ENCODE assay signal across 10 cellular contexts in genomic region chr12:85036736-85037135, GRCh38. TPM values are rescaled to one million over a fixed set of nuclear protein-coding genes. Genes with fewer than 3 reads are reported as not detected.
DNase-seq lines count a peak whose midpoint lies in the region; ATAC-seq and TF ChIP-seq lines count a peak whose summit lies in the region.
"Had no signal": no experiment of that assay in that cellular context is flagged by ENCODE, and none has a peak within 500 bp of the region (broad histone marks: within the 10 kb centered on the region; RNA-seq: fewer than 3 reads in every experiment).

No MANE protein-coding gene starts in this region.

- peaks cover 12% of the 10 kb centered on the region for H3K27me3 Mint-ChIP-seq in activated naive CD8-positive, alpha-beta T cell treated with anti-CD3 and anti-CD28 coated beads for 36 hours

- peak overlapping the region; percentile 80 for H3K4me3 Mint-ChIP-seq in activated naive CD8-positive, alpha-beta T cell treated with anti-CD3 and anti-CD28 coated beads for 36 hours

- no TSS peak for BruUV-seq in HCT116 (replicated peaks; lab: Mats Ljungman, UMichigan)

- H3K27ac ChIP-seq in ACC112 (ENCODE audit: low read depth, low read length) (0 out of 2 replicates have a peak overlapping the region, but pooled peaks have one; percentile 51), HCT116 (ENCODE audit: low read depth, low read length) (no peak overlapping the region), mesenchymal stem cell (ENCODE audit: low read length, poor library complexity, severe bottlenecking) (no peak overlapping the region)
- H3K27ac ChIP-seq: SJSA1 had no signal

- no peaks in the 10 kb centered on the region for H3K79me2 ChIP-seq in ACC112 (ENCODE audit: control insufficient read depth, insufficient read depth, low read length, unreplicated experiment)
- no peaks in the 10 kb centered on the region for H3K79me2 ChIP-seq in HCT116 (ENCODE audit: insufficient read depth, low read length)

- H4K91ac ChIP-seq in mesenchymal stem cell (ENCODE audit: low read length) = no peak overlapping the region

- H3K4me1 ChIP-seq in ACC112 (ENCODE audit: control insufficient read depth, insufficient read depth, low read length, unreplicated experiment) (no peaks in the 10 kb centered on the region), HCT116 (ENCODE audit: control insufficient read depth in 1 of 2, insufficient read depth in 2 of 2, low read length in 2 of 2) (no peaks in the 10 kb centered on the region), mesenchymal stem cell (ENCODE audit: control insufficient read depth, insufficient read depth, low read depth, low read length) (no peaks in the 10 kb centered on the region)
- H3K4me1 ChIP-seq: SJSA1 had no signal

- POLR2A ChIA-PET in HCT116 (lab: Charles Lee) = no interaction called here
- POLR2A ChIA-PET in GM10248 (lab: Yijun Ruan, JAX) = no interaction called here

- RAD21 ChIA-PET in HCT116 (lab: Charles Lee; ENCODE audit: low non-redundant PET in 1 of 2, low total read pairs in 2 of 2, uncharacterized antibody in 2 of 2, unreplicated experiment in 2 of 2) = no interaction called here

- H3K27me3 ChIP-seq in ACC112 (ENCODE audit: insufficient read depth, low read length) (no peaks in the 10 kb centered on the region), HCT116 (ENCODE audit: insufficient read depth, low read length) (no peaks in the 10 kb centered on the region), mesenchymal stem cell (ENCODE audit: control insufficient read depth in 1 of 2, insufficient read depth in 1 of 2, low read length in 2 of 2) (peaks cover 0 to 6% of the 10 kb centered on the region in 2 experiments)
- H3K27me3 ChIP-seq: SJSA1 had no signal

- no peak overlapping the region for H2BK12ac ChIP-seq in mesenchymal stem cell (ENCODE audit: low read length in 2 of 2)

- peaks cover 4% of the 10 kb centered on the region for H3K4me1 Mint-ChIP-seq in activated naive CD8-positive, alpha-beta T cell treated with anti-CD3 and anti-CD28 coated beads for 36 hours

- H3K4me3 ChIP-seq in ACC112 (ENCODE audit: low read depth, low read length) (peak overlapping the region; percentile 97), HCT116 (replicated peaks in 1 of 2; ENCODE audit: low read depth in 1 of 2, low read length in 2 of 2) (peak overlapping the region; percentile 58 to 59), mesenchymal stem cell (ENCODE audit: insufficient read depth in 1 of 2, low read depth in 1 of 2, low read length in 2 of 2) (peak overlapping the region in 1 of 2 experiments; percentile 92)

- H2BK15ac ChIP-seq in mesenchymal stem cell (ENCODE audit: low read depth, poor library complexity, severe bottlenecking) = no peak overlapping the region

- no peaks in the 10 kb centered on the region for H4K20me1 ChIP-seq in HCT116 (ENCODE audit: insufficient read depth)

- TF ChIP-seq CTCF in HCT116 (IDR thresholded peaks at IDR 0.05 in 2 of 3, conservative IDR thresholded peaks at IDR 0.05 in 1 of 3; ENCODE audit: borderline replicate concordance in 1 of 3, insufficient read depth in 1 of 3, low read depth in 2 of 3, low read length in 2 of 3) (no peak), GM10248 (IDR thresholded peaks at IDR 0.05; ENCODE audit: control extremely low read depth, extremely low read depth, low read depth, missing control alignments) (no peak)

- H3K4ac ChIP-seq in mesenchymal stem cell (ENCODE audit: low read depth in 1 of 2, low read length in 2 of 2) = no peak overlapping the region

- H3K9ac ChIP-seq in HCT116 (ENCODE audit: low read length) (no peak overlapping the region; the same call in 1 of the 2 replicates), mesenchymal stem cell (ENCODE audit: low read length) (peak overlapping the region; percentile 92)

- CTCF ChIA-PET in HCT116 (lab: Charles Lee) (no interaction called here), GM10248 (lab: Yijun Ruan, JAX) (interaction anchor here (1.2 to 2.8 kb wide), 4 partner anchors 15 to 162 kb away, joined by 4 to 13 read pairs (median 6); no protein-coding TSS in a partner anchor)

- no peaks in the 10 kb centered on the region for H3K79me1 ChIP-seq in mesenchymal stem cell (replicated peaks; ENCODE audit: low read length, poor library complexity, severe bottlenecking)

- no peaks in the 10 kb centered on the region for H3K9me3 ChIP-seq in HCT116 (ENCODE audit: control insufficient read depth in 1 of 2, insufficient read depth in 1 of 2, low read depth in 1 of 2, low read length in 2 of 2)
- H3K9me3 ChIP-seq in mesenchymal stem cell (ENCODE audit: control insufficient read depth, low read length) = no peaks in the 10 kb centered on the region
- H3K9me3 ChIP-seq: SJSA1 had no signal

- H3K18ac ChIP-seq in mesenchymal stem cell (ENCODE audit: low read depth in 1 of 2, low read length in 2 of 2) = no peak overlapping the region

- intact Hi-C loops in HCT116 (cut with micrococcal nuclease) = no loop called here

- no peaks in the 10 kb centered on the region for H3K9me2 ChIP-seq in HCT116 (ENCODE audit: insufficient read depth)

- no peak for TF ChIP-seq POLR2A in HCT116 (IDR thresholded peaks at IDR 0.05; ENCODE audit: borderline replicate concordance, extremely low read depth, insufficient read depth, insufficient read length)

- TF ChIP-seq RAD21 in HCT116 (IDR thresholded peaks at IDR 0.05; ENCODE audit: low read depth) = no peak

- no peak overlapping the region for H2AK5ac ChIP-seq in mesenchymal stem cell (ENCODE audit: low read length, severe bottlenecking)

- H3K27ac Mint-ChIP-seq in activated naive CD8-positive, alpha-beta T cell treated with anti-CD3 and anti-CD28 coated beads for 36 hours = no peak overlapping the region

- H4K8ac ChIP-seq in mesenchymal stem cell (ENCODE audit: low read length) = no peak overlapping the region

- H3K36me3 ChIP-seq in ACC112 (ENCODE audit: insufficient read depth, low read length) (no peaks in the 10 kb centered on the region), HCT116 (ENCODE audit: control insufficient read depth in 1 of 2, insufficient read depth in 2 of 2, low read length in 2 of 2) (no peaks in the 10 kb centered on the region), mesenchymal stem cell (ENCODE audit: control insufficient read depth in 1 of 2, insufficient read depth in 2 of 2, low read depth in 1 of 2, low read length in 2 of 2) (no peaks in the 10 kb centered on the region)
- H3K36me3 ChIP-seq: SJSA1 had no signal

- H2AFZ ChIP-seq in ACC112 (ENCODE audit: low read length, unreplicated experiment) (no peak overlapping the region), HCT116 (ENCODE audit: low read depth, low read length, poor library complexity, severe bottlenecking) (peak overlapping the region; percentile 6), mesenchymal stem cell (ENCODE audit: low read depth, low read length) (no peak overlapping the region)

- H3K4me2 ChIP-seq in HCT116 (ENCODE audit: low read length) (peak overlapping the region; percentile 70), mesenchymal stem cell (ENCODE audit: low read length, poor library complexity, severe bottlenecking) (peak overlapping the region; percentile 88)

- DNase-seq in HCT116 (ENCODE audit: low read depth, low spot score) (no peak), mesenchymal stem cell (no peak), COR-L47 (lab: John Stamatoyannopoulos, UW) (no peak), GM10248 (ENCODE audit: extremely low spot score) (no peak), DMS 273 treated with DMSO at 0.1 percent for 48 hours (lab: John Stamatoyannopoulos, UW) (no peak)
- no peak for DNase-seq in activated naive CD8-positive, alpha-beta T cell treated with anti-CD3 and anti-CD28 coated beads for 36 hours

- 14% methylated on average over 2 of the region's 3 CpGs for WGBS in mesenchymal stem cell

- no peak for ATAC-seq in HCT116
- ATAC-seq in HG03097 (IDR thresholded peaks at IDR 0.05; ENCODE audit: low FRiP score, unreplicated experiment) = no peak

- no peak overlapping the region for H2BK120ac ChIP-seq in mesenchymal stem cell (ENCODE audit: low read depth, low read length)

- H2BK5ac ChIP-seq in mesenchymal stem cell (ENCODE audit: low read depth, low read length, poor library complexity, severe bottlenecking) = no peak overlapping the region

- no peaks in the 10 kb centered on the region for H3K36me3 Mint-ChIP-seq in activated naive CD8-positive, alpha-beta T cell treated with anti-CD3 and anti-CD28 coated beads for 36 hours

- no peaks in the 10 kb centered on the region for H3K9me3 Mint-ChIP-seq in activated naive CD8-positive, alpha-beta T cell treated with anti-CD3 and anti-CD28 coated beads for 36 hours

- H3K14ac ChIP-seq in mesenchymal stem cell (ENCODE audit: low read length in 2 of 2) = no peak overlapping the region

- H3K23ac ChIP-seq in mesenchymal stem cell (ENCODE audit: low read length in 2 of 2) = no peak overlapping the region

TF ChIP-seq in HCT116, 20 proteins besides CTCF, POLR2A, EP300 and RAD21:
- TF ChIP-seq EZH2phosphoT487 (IDR thresholded peaks at IDR 0.05; ENCODE audit: borderline replicate concordance) (no peak), TCF7L2 (IDR thresholded peaks at IDR 0.05; ENCODE audit: borderline replicate concordance, extremely low read depth, insufficient read depth, insufficient read length) (no peak), POLR2AphosphoS5 (IDR thresholded peaks at IDR 0.05; ENCODE audit: low read depth, low read length) (no peak), SRF (IDR thresholded peaks at IDR 0.05; ENCODE audit: low read depth) (no peak)

RNA-seq across cellular contexts. Expression of gene LRRIQ1, which starts 0.6 kb away (rescaled TPM):
- 0.89 TPM for total RNA-seq in HCT116 (2021; ENCODE audit: unreplicated experiment)
- polyA plus RNA-seq in HCT116 (2012) = 0.30 TPM in 2 replicates
- total RNA-seq in activated naive CD8-positive, alpha-beta T cell treated with anti-CD3 and anti-CD28 coated beads for 36 hours = not detected
- polyA plus RNA-seq in mesenchymal stem cell (2013, experiment 1 of 2) = 0.81 TPM
- 0.84 TPM for polyA plus RNA-seq in mesenchymal stem cell (2013, experiment 2 of 2)
- total RNA-seq: SJSA1 had no signal

RNA-seq across cellular contexts. Expression of gene TSPAN19, which starts 0.7 kb away (rescaled TPM):
- total RNA-seq in HCT116 (2021; ENCODE audit: unreplicated experiment) = 0.32 TPM
- 0.07 and 0.25 TPM in 2 replicates for polyA plus RNA-seq in HCT116 (2012)
- not detected for total RNA-seq in activated naive CD8-positive, alpha-beta T cell treated with anti-CD3 and anti-CD28 coated beads for 36 hours
- 0.21 TPM for polyA plus RNA-seq in mesenchymal stem cell (2013, experiment 1 of 2)
- polyA plus RNA-seq in mesenchymal stem cell (2013, experiment 2 of 2) = 0.37 TPM
- total RNA-seq: SJSA1, urinary bladder had no signal
- polyA plus RNA-seq: urinary bladder had no signal
